1 cellular context compared by ENCODE assay signal in genomic region chr3:143358793-143359491, GRCh38.
TF ChIP-seq lines count a peak whose summit lies in the region.

No MANE protein-coding gene starts in this region.

TF ChIP-seq in K562, 482 proteins besides CTCF, POLR2A, EP300 and RAD21 (continued from another document):
- no peak for TF ChIP-seq RERE (CRISPR knock-in tag; IDR thresholded peaks at IDR 0.05; ENCODE audit: borderline replicate concordance)
- TF ChIP-seq ARHGAP35 (IDR thresholded peaks at IDR 0.05; ENCODE audit: partially characterized antibody), result no peak
- TF ChIP-seq ZNF695 (CRISPR knock-in tag; IDR thresholded peaks at IDR 0.05), result no peak
- TF ChIP-seq ZNF282 (CRISPR knock-in tag; IDR thresholded peaks at IDR 0.05), result no peak
- TF ChIP-seq GTF2B (IDR thresholded peaks at IDR 0.05; ENCODE audit: extremely low read depth, insufficient read length), result no peak
- TF ChIP-seq MECOM (CRISPR knock-in tag; IDR thresholded peaks at IDR 0.05), result no peak
- TF ChIP-seq DNMT1 (IDR thresholded peaks at IDR 0.05), result no peak
- TF ChIP-seq ZNF76 (CRISPR knock-in tag; IDR thresholded peaks at IDR 0.05; ENCODE audit: borderline replicate concordance), result no peak
- TF ChIP-seq PHB2 (IDR thresholded peaks at IDR 0.05; ENCODE audit: low read depth), result no peak
